Comparison of ENCODE assay signal across 14 cellular contexts in genomic region chr6:22029169-22029568, GRCh38.
DNase-seq lines count a peak whose midpoint lies in the region; ATAC-seq and TF ChIP-seq lines count a peak whose summit lies in the region.
"Had no signal": no experiment of that assay in that cellular context is flagged by ENCODE, and none has a peak within 500 bp of the region (broad histone marks: within the 10 kb centered on the region; RNA-seq: fewer than 3 reads in every experiment).

No MANE protein-coding gene starts in this region.

- peaks cover 4 to 46% (median 7%) of the 10 kb centered on the region in 3 donors for H3K4me1 ChIP-seq in gastroesophageal sphincter
- H3K4me1 ChIP-seq in spleen: peaks cover 0 to 28% (median 16%) of the 10 kb centered on the region in 6 donors

- intact Hi-C loops in spleen (cut with DNase I; ENCODE audit: low total_unique reads): no loop called here

- H3K36me3 ChIP-seq in gastroesophageal sphincter (no peaks in the 10 kb centered on the region), spleen (no peaks in the 10 kb centered on the region), brain microvascular endothelial cell (replicated peaks) (no peaks in the 10 kb centered on the region)
- H3K36me3 ChIP-seq: gastrocnemius medialis, WERI-Rb-1 had no signal

- ATAC-seq in gastroesophageal sphincter: no peak
- ATAC-seq: gastrocnemius medialis, SK-N-SH treated with all-trans-retinoic acid at 6 μM for 48 hours had no signal

- in situ Hi-C loops in brain microvascular endothelial cell (cut with HindIII; ENCODE audit: low pct_ligation_motif_present, low sequenced_read_pairs): no loop called here

- WGBS in gastroesophageal sphincter (ENCODE audit: low coverage in 1 of 2), 2 donors: 4 to 22% methylated on average over 2 of the region's 2 CpGs
- WGBS in spleen, 5 donors: 10 to 31% (median 21%) methylated on average over 2 of the region's 2 CpGs

- H3K9me3 ChIP-seq in gastroesophageal sphincter: no peaks in the 10 kb centered on the region
- H3K9me3 ChIP-seq in spleen: no peaks in the 10 kb centered on the region
- H3K9me3 ChIP-seq: gastrocnemius medialis had no signal

- H3K4me3 ChIP-seq in gastroesophageal sphincter (no peak overlapping the region), spleen (no peak overlapping the region), brain microvascular endothelial cell (ENCODE audit: low read depth, low read length) (no peak overlapping the region)
- H3K4me3 ChIP-seq: gastrocnemius medialis had no signal

- DNase-seq in EH (ENCODE audit: low read depth) (peak; percentile 85), spleen (no peak), NCI-H1105 (lab: John Stamatoyannopoulos, UW) (no peak), brain microvascular endothelial cell (no peak), UCSD-AML1 (lab: John Stamatoyannopoulos, UW; ENCODE audit: unreplicated experiment) (no peak), NCI-H2029 treated with DMSO at 0.1 percent for 48 hours (lab: John Stamatoyannopoulos, UW) (no peak)
- DNase-seq: activated CD8-positive, alpha-beta memory T cell treated with anti-CD3 and anti-CD28 coated beads, Interleukin-2, amount 50 U/mL, for 48 hours; gastrocnemius medialis; islet precursor cell; stimulated activated naive CD4-positive, alpha-beta T cell treated with Interleukin-2 at 50 U/mL for 16 hours; WERI-Rb-1 had no signal

- TF ChIP-seq POLR2A in gastroesophageal sphincter (IDR thresholded peaks at IDR 0.05) (no peak), spleen (IDR thresholded peaks at IDR 0.05) (no peak)

- TF ChIP-seq CTCF in VCaP (conservative IDR thresholded peaks at IDR 0.05) (no peak), gastroesophageal sphincter (IDR thresholded peaks at IDR 0.05) (no peak), spleen (IDR thresholded peaks at IDR 0.05 in 8 of 11, conservative IDR thresholded peaks at IDR 0.05 in 3 of 11) (no peak), brain microvascular endothelial cell (IDR thresholded peaks at IDR 0.05; ENCODE audit: low read depth, low read length, missing control alignments) (no peak)

- H3K27ac ChIP-seq in VCaP: peak overlapping the region; percentile 54
- H3K27ac ChIP-seq in gastroesophageal sphincter: peak overlapping the region in 3 of 4 donors; percentile 24 to 54 (median 39)
- peak overlapping the region in 5 of 8 donors; percentile 11 to 49 (median 23) for H3K27ac ChIP-seq in spleen
- no peak overlapping the region for H3K27ac ChIP-seq in brain microvascular endothelial cell
- H3K27ac ChIP-seq: WERI-Rb-1 had no signal

- no peaks in the 10 kb centered on the region for H3K27me3 ChIP-seq in gastroesophageal sphincter
- H3K27me3 ChIP-seq in spleen (replicated peaks in 1 of 7): no peaks in the 10 kb centered on the region
- no peaks in the 10 kb centered on the region for H3K27me3 ChIP-seq in brain microvascular endothelial cell (replicated peaks)
- H3K27me3 ChIP-seq: gastrocnemius medialis had no signal

- no peak for TF ChIP-seq EP300 in gastroesophageal sphincter (IDR thresholded peaks at IDR 0.05)
